22 cellular contexts compared by ENCODE assay signal in genomic region chr3:17081520-17081919, GRCh38.
"Had no signal": no experiment of that assay in that cellular context is flagged by ENCODE, and none has a peak within 500 bp of the region (broad histone marks: within the 10 kb centered on the region; RNA-seq: fewer than 3 reads in every experiment).

No MANE protein-coding gene starts in this region.

- H3K27me3 ChIP-seq: foreskin keratinocyte, left lung, tibial artery had no signal

- DNase-seq: activated CD8-positive, alpha-beta memory T cell treated with anti-CD3 and anti-CD28 coated beads for 24 hours; activated CD8-positive, alpha-beta memory T cell treated with anti-CD3 and anti-CD28 coated beads, Interleukin-2, amount 50 U/mL, for 48 hours; activated effector memory CD4-positive, alpha-beta T cell treated with Interleukin-2 at 50 U/mL for 16 hours; activated naive CD4-positive, alpha-beta T cell treated with anti-CD3 and anti-CD28 coated beads, Interleukin-2, amount 10 ng/mL, durations not matched to agents 7 days and 5 days; activated naive CD8-positive, alpha-beta T cell treated with anti-CD3 and anti-CD28 coated beads, Interleukin-2, amount 50 U/mL, for 24 hours; activated T-cell treated with anti-CD3 and anti-CD28 coated beads, Interleukin-2, amount 50 U/mL, for 48 hours; anterior cingulate cortex; endodermal cell; foreskin keratinocyte; glutamatergic neuron; hypothalamus; kidney; left lung; naive B cell; stimulated activated CD4-positive, alpha-beta T cell treated with anti-CD3 and anti-CD28 coated beads, Interleukin-12 subunit alpha, Interleukin-12 subunit beta, amount 100 ng/mL, for 4 hours; stimulated activated CD4-positive, alpha-beta T cell treated with anti-CD3 and anti-CD28 coated beads, Interleukin-1b, Interleukin-23, amount 100 ng/mL, for 48 hours; stimulated activated CD8-positive, alpha-beta memory T cell treated with anti-CD3 and anti-CD28 coated beads, Interleukin-4, amount 100 ng/mL, for 48 hours; stimulated activated naive CD4-positive, alpha-beta T cell; T-helper 9 cell; tibial artery had no signal

- H3K9me3 ChIP-seq: left lung, tibial artery had no signal

- H3K4me3 ChIP-seq: left lung, SK-N-MC, tibial artery had no signal

- ATAC-seq: activated CD4-positive, CD25-positive, alpha-beta regulatory T cell treated with anti-CD3 and anti-CD28 coated beads, Interleukin-2, amount 50 U/mL, for 24 hours; activated naive CD8-positive, alpha-beta T cell treated with anti-CD3 and anti-CD28 coated beads, Interleukin-2, amount 50 U/mL, for 24 hours; foreskin keratinocyte; left lung had no signal

- H3K4me1 ChIP-seq: foreskin keratinocyte, left lung had no signal

- H3K27ac ChIP-seq: foreskin keratinocyte, left lung, SK-N-MC, tibial artery had no signal
